In the genomic region with DNA sequence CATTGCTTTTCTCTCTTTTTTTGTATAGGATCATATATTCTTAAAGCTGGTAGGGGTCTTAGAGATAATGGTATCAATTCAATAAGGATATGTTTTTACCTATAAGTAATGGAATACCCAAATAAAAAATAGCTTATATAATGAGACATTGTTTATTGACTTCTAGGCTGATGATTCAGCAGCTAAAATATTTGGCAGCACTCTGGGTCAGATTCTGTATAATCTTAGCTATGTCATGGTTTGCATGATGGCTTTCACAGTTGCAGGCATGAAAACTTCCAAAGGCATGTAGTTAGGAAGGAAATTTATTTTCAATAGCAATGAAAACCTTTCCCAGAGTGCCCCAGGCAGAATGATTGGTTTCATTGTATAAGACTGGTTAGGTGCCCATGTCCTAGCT, we compare ENCODE assay signal across 22 cellular contexts. TPM values are rescaled to one million over a fixed set of nuclear protein-coding genes. Genes with fewer than 3 reads are reported as not detected.
A peak's percentile ranks its signal among the peaks of the same experiment; 100 is the strongest.
DNase-seq lines count a peak whose midpoint lies in the region; ATAC-seq and TF ChIP-seq lines count a peak whose summit lies in the region.
"Had no signal": no experiment of that assay in that cellular context is flagged by ENCODE, and none has a peak within 500 bp of the region (broad histone marks: within the 10 kb centered on the region; RNA-seq: fewer than 3 reads in every experiment).

No MANE protein-coding gene starts in this region.

- no peak overlapping the region for H3K4me3 ChIP-seq in AG10803 (ENCODE audit: low read length)
- H3K4me3 ChIP-seq: body of pancreas, upper lobe of left lung had no signal

- no peak for TF ChIP-seq CTCF in AG10803 (conservative IDR thresholded peaks at IDR 0.05; ENCODE audit: low read length)

- peak; percentile 75 for DNase-seq in AG10803 (ENCODE audit: low read depth)
- DNase-seq in HT1080 (ENCODE audit: low read depth): peak; percentile 48
- peak; percentile 11 for DNase-seq in brain pericyte (ENCODE audit: low read depth, low spot score)
- DNase-seq in hepatic stellate cell (ENCODE audit: low spot score): peak; percentile 19
- no peak for DNase-seq in stimulated activated CD4-positive, alpha-beta T cell treated with anti-CD3 and anti-CD28 coated beads, Interleukin-4, amount 100 ng/mL, for 24 hours
- no peak for DNase-seq in NCI-H187 treated with DMSO at 0.1 percent for 48 hours (lab: John Stamatoyannopoulos, UW)
- no peak for DNase-seq in NOMO-1 treated with DMSO at 0.1 percent for 48 hours (lab: John Stamatoyannopoulos, UW; ENCODE audit: unreplicated experiment)
- DNase-seq: activated CD8-positive, alpha-beta T cell treated with anti-CD3 and anti-CD28 coated beads for 36 hours; AML-193; body of pancreas; DMS53; effector CD8-positive, alpha-beta T cell; H9; midbrain; NCI-H1694; NCI-H510A; occipital lobe; small intestine; stimulated activated naive B cell treated with anti-CD40 and anti-IgM and Interleukin-4, amounts not matched to agents 10 μg/mL and 1 μg/mL and 100 μg/mL, for 72 hours; upper lobe of left lung had no signal

- ATAC-seq in HG02798 (IDR thresholded peaks at IDR 0.05; ENCODE audit: poor library complexity, unreplicated experiment): no peak
- ATAC-seq: activated CD8-positive, alpha-beta T cell treated with anti-CD3 and anti-CD28 coated beads for 36 hours; body of pancreas; stimulated activated naive B cell treated with anti-CD40 and anti-IgM and Interleukin-4, amounts not matched to agents 10 μg/mL and 1 μg/mL and 100 μg/mL, for 72 hours had no signal

RNA-seq across cellular contexts. Expression of a gene that starts 32.1 kb away (rescaled TPM):
- not detected in 2 replicates for total RNA-seq in HT1080 (2014; rRNA removed; shearing (Covaris generic))
- not detected in 2 replicates for polyA plus RNA-seq in HT1080 (2015; cell fraction: cytosol; rRNA removed)
- polyA plus RNA-seq in HT1080 (2015; cell fraction: nucleus; rRNA removed): not detected in 2 replicates
- total RNA-seq: activated CD8-positive, alpha-beta T cell treated with anti-CD3 and anti-CD28 coated beads for 36 hours; activated T-helper 2 cell treated with anti-CD3 and anti-CD28 coated beads, Interferon-gamma antibody, Interleukin-2, Interleukin-4, amounts not matched to agents 10 μg/mL and 5 μg/mL and 100 μg/mL, durations not matched to agents 14 hours and 24 hours and 36 hours; H9; occipital lobe had no signal

Comparison
In these comparisons a context has a peak if more than half of its experiments do, and no peak if none do; other contexts are left out.
1. DNase-seq: peak in AG10803 (single experiment), HT1080 (single experiment), brain pericyte (single experiment) and hepatic stellate cell (single experiment); none in stimulated activated CD4-positive, alpha-beta T cell treated with anti-CD3 and anti-CD28 coated beads, Interleukin-4, amount 100 ng/mL, for 24 hours (single experiment), NCI-H187 treated with DMSO at 0.1 percent for 48 hours (single experiment) and NOMO-1 treated with DMSO at 0.1 percent for 48 hours (single experiment).